ENCODE assay signal across 8 cellular contexts in the genomic region with DNA sequence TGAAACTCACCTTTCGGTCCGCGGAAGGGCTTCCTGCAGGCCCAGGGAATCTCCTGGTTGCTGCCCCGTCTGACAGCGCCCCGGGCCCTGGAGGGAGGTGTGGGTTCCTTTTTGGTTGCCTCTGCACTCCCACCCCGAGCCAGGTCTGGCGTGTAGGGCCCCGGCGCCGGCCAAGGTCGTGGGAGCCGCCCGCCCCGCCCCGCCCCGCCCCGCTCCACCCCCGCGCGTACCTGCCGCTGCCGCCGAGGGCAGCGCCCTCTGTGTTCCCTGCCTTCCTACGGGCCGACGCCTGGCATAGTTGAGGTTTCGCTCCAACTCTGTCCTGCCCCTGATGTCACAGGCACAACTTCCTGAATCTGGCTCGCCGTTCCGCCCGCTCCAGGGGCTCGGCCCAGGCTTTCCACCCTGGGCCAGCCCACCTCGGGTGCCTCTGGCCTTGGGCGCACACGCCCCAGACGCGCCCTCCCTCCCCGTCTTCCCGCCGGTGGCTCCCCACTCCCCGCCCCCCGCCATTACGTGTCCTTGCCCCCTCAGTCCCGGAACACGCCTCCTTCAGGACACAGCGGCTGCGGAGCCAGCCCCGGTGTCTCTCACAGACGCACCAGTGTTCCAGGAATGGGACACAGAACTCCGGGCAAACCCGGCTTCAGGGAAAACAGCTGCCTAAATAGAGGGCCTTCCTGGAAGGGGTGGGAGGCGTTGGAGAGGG. TPM values are rescaled to one million over a fixed set of nuclear protein-coding genes. Genes with fewer than 3 reads are reported as not detected.
DNase-seq lines count a peak whose midpoint lies in the region; ATAC-seq lines count a peak whose summit lies in the region.

A gene (minus strand): TSS at position 147 of the 709 bp plus-strand sequence. CDS start 31,763 bp downstream, outside the sequence.

- no peak within 1 kb of the TSS for H2BK5ac ChIP-seq in mesenchymal stem cell (ENCODE audit: low read depth, low read length, poor library complexity, severe bottlenecking)

- peak within 1 kb of the TSS; percentile 74 for H2AFZ ChIP-seq in mesenchymal stem cell (ENCODE audit: low read depth, low read length)

- peak within 1 kb of the TSS; percentile 45 for H2BK120ac ChIP-seq in mesenchymal stem cell (ENCODE audit: low read depth, low read length)

- H2AK5ac ChIP-seq in mesenchymal stem cell (ENCODE audit: low read length, severe bottlenecking) = no peak within 1 kb of the TSS

- no peak within 1 kb of the TSS for H3K18ac ChIP-seq in mesenchymal stem cell (ENCODE audit: low read depth in 1 of 2, low read length in 2 of 2)

- peak within 1 kb of the TSS; percentile 16 for H2BK15ac ChIP-seq in mesenchymal stem cell (ENCODE audit: low read depth, poor library complexity, severe bottlenecking)

- H3K4me3 ChIP-seq in duodenal mucosa (ENCODE audit: low read depth in 1 of 2, low read length in 2 of 2) (peak within 1 kb of the TSS; percentile 65 to 89), mesenchymal stem cell (ENCODE audit: insufficient read depth in 1 of 2, low read depth in 1 of 2, low read length in 2 of 2) (peak within 1 kb of the TSS; percentile 56 to 75)

- H3K27me3 ChIP-seq in duodenal mucosa (ENCODE audit: control insufficient read depth in 1 of 2, insufficient read depth in 2 of 2, low read length in 2 of 2) (no peaks in the 10 kb centered on the region), mesenchymal stem cell (ENCODE audit: control insufficient read depth in 1 of 2, insufficient read depth in 1 of 2, low read length in 2 of 2) (peaks cover 43 to 51% of the 10 kb centered on the region in 2 experiments)

- H3K4ac ChIP-seq in mesenchymal stem cell (ENCODE audit: low read depth in 1 of 2, low read length in 2 of 2) = no peak within 1 kb of the TSS

- H3K9me3 ChIP-seq in duodenal mucosa (ENCODE audit: control insufficient read depth in 1 of 2, low read length in 2 of 2) = no peaks in the 10 kb centered on the region
- H3K9me3 ChIP-seq in mesenchymal stem cell (ENCODE audit: control insufficient read depth, low read length) = no peaks in the 10 kb centered on the region

- H4K91ac ChIP-seq in mesenchymal stem cell (ENCODE audit: low read length) = peak within 1 kb of the TSS; percentile 20

- H3K79me1 ChIP-seq in mesenchymal stem cell (replicated peaks; ENCODE audit: low read length, poor library complexity, severe bottlenecking) = no peaks in the 10 kb centered on the region

- H3K9ac ChIP-seq in duodenal mucosa (ENCODE audit: low read depth in 1 of 2, low read length in 2 of 2) (peak within 1 kb of the TSS; percentile 87 to 97), mesenchymal stem cell (ENCODE audit: low read length) (peak within 1 kb of the TSS; percentile 64)

- H3K23ac ChIP-seq in mesenchymal stem cell (ENCODE audit: low read length in 2 of 2) = no peak within 1 kb of the TSS

- H3K4me1 ChIP-seq in duodenal mucosa (ENCODE audit: control insufficient read depth in 1 of 2, insufficient read depth in 2 of 2, low read length in 2 of 2) = peaks cover 39 to 44% of the 10 kb centered on the region in 2 donors
- peaks cover 12% of the 10 kb centered on the region for H3K4me1 ChIP-seq in mesenchymal stem cell (ENCODE audit: control insufficient read depth, insufficient read depth, low read depth, low read length)

- peak within 1 kb of the TSS; percentile 97 for H3K4me2 ChIP-seq in mesenchymal stem cell (ENCODE audit: low read length, poor library complexity, severe bottlenecking)

- H3K36me3 ChIP-seq in duodenal mucosa (ENCODE audit: control insufficient read depth in 1 of 2, insufficient read depth in 2 of 2, low read length in 2 of 2) (no peaks in the 10 kb centered on the region), mesenchymal stem cell (ENCODE audit: control insufficient read depth in 1 of 2, insufficient read depth in 2 of 2, low read depth in 1 of 2, low read length in 2 of 2) (no peaks in the 10 kb centered on the region)

- WGBS in mesenchymal stem cell = 2% methylated on average over 49 of the region's 54 CpGs

- ATAC-seq in HG02798 (IDR thresholded peaks at IDR 0.05; ENCODE audit: poor library complexity, unreplicated experiment) = peak; percentile 66

- H3K27ac ChIP-seq in duodenal mucosa (ENCODE audit: low read depth, low read length) (peak within 1 kb of the TSS; percentile 79), mesenchymal stem cell (ENCODE audit: low read length, poor library complexity, severe bottlenecking) (no peak within 1 kb of the TSS)

- peak within 1 kb of the TSS; percentile 36 for H4K8ac ChIP-seq in mesenchymal stem cell (ENCODE audit: low read length)

- no peak within 1 kb of the TSS for H2BK12ac ChIP-seq in mesenchymal stem cell (ENCODE audit: low read length in 2 of 2)

- DNase-seq in NCI-H1417 (lab: John Stamatoyannopoulos, UW) (peak; percentile 59 to 68 (median 65)), NCI-H1417 treated with DMSO at 0.1 percent for 48 hours (lab: John Stamatoyannopoulos, UW) (no peak), NCI-H345 (lab: John Stamatoyannopoulos, UW) (peak; percentile 71), mesenchymal stem cell (peak; percentile 56)
- peak; percentile 70 for DNase-seq in activated CD4-positive, alpha-beta T cell treated with anti-CD3 and anti-CD28 coated beads for 48 hours
- DNase-seq in stimulated activated CD8-positive, alpha-beta memory T cell treated with anti-CD3 and anti-CD28 coated beads, Interleukin-15, amount 100 ng/mL, for 48 hours (ENCODE audit: low read depth in 2 of 2) = peak; percentile 51 to 67

- no peak within 1 kb of the TSS for H3K14ac ChIP-seq in mesenchymal stem cell (ENCODE audit: low read length in 2 of 2)

RNA-seq across cellular contexts. Expression of the gene that starts here (rescaled TPM):
- 2.7 TPM for polyA plus RNA-seq in mesenchymal stem cell (2013, experiment 1 of 2)
- 2.7 TPM for polyA plus RNA-seq in mesenchymal stem cell (2013, experiment 2 of 2)
